Comparison of ENCODE assay signal across 8 cellular contexts in the genomic region with DNA sequence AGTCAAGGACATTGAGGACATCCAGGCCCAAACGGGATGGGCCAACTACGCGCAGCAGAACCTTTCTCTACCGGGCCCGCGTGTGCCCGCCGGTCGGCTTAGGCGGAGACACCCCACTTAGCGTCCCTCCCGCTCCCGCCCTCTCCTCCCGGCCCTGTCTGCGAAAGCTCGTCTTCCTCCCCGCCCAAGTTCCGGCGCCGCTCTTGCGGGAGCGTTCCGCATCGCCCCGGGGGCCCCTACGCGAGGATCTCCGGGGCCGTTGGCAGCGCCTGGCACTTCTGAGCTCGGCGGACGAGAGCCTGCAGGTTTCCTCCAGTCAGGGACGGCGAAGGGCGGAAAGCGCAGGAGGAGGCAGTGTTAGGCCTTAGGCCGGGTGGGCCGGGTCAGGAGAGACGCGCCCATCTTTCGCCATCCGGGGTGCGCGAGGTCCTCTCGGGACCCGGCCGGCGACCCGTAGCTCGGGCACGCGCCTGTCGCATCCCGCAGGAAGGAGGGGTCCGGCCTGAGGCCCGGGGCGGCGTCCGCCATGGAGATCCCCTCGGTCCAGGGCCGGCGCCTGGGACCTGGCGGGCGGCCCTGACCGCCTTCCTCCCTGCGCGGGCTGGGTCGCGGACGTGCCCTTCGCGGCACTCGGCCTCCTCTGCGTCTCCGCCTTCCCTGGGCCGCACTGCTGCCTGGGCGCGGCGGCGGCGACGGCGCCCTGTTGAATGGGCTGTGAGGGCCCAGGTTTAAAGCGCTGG. TPM values are rescaled to one million over a fixed set of nuclear protein-coding genes. Genes with fewer than 3 reads are reported as not detected.
DNase-seq lines count a peak whose midpoint lies in the region; ATAC-seq and TF ChIP-seq lines count a peak whose summit lies in the region.

A gene (plus strand): TSS at position 141 of the 740 bp plus-strand sequence. CDS start 673 bp downstream, outside the sequence.

- H4K20me1 ChIP-seq in OCI-LY1 (ENCODE audit: insufficient read depth, low read length): no peaks in the 10 kb centered on the region

- peak within 1 kb of the TSS; percentile 85 for H3K27ac ChIP-seq in OCI-LY1 (ENCODE audit: low read depth, low read length, poor library complexity, severe bottlenecking)

- DNase-seq in D341Med (ENCODE audit: low spot score) (peak; percentile 93), HuH-7 (ENCODE audit: low spot score) (peak; percentile 89), mesothelial cell of epicardium (ENCODE audit: low spot score in 2 of 2, unreplicated experiment in 2 of 2) (peak; percentile 76 to 84)
- DNase-seq in activated CD8-positive, alpha-beta memory T cell treated with anti-CD3 and anti-CD28 coated beads, Interleukin-2, amount 50 U/mL, for 4 hours: peak; percentile 84
- DNase-seq in stimulated activated CD8-positive, alpha-beta memory T cell treated with anti-CD3 and anti-CD28 coated beads, Interleukin-15, amount 100 ng/mL, for 48 hours (ENCODE audit: low read depth in 2 of 2): peak; percentile 80 to 82

- peak within 1 kb of the TSS; percentile 99 for H3K27ac Mint-ChIP-seq in mesothelial cell of epicardium

- H3K4me1 Mint-ChIP-seq in mesothelial cell of epicardium: peaks cover 60% of the 10 kb centered on the region

- H3K4me2 ChIP-seq in OCI-LY1 (ENCODE audit: low read length): peak within 1 kb of the TSS; percentile 96

- H3K27me3 Mint-ChIP-seq in mesothelial cell of epicardium (ENCODE audit: low read depth): no peaks in the 10 kb centered on the region

- no peaks in the 10 kb centered on the region for H3K9me2 ChIP-seq in OCI-LY1 (ENCODE audit: low read depth, low read length)

- TF ChIP-seq CTCF in OCI-LY1 (IDR thresholded peaks at IDR 0.05; ENCODE audit: low read length) (no peak), mesothelial cell of epicardium (IDR thresholded peaks at IDR 0.05; ENCODE audit: unreplicated experiment) (peak; percentile 8)

- H3K9ac ChIP-seq in OCI-LY1 (ENCODE audit: low read length): peak within 1 kb of the TSS; percentile 84

- no peaks in the 10 kb centered on the region for H3K27me3 ChIP-seq in OCI-LY1 (ENCODE audit: insufficient read depth, low read length)

- ATAC-seq in GM21515 (IDR thresholded peaks at IDR 0.05; ENCODE audit: unreplicated experiment): peak; percentile 70

- no peaks in the 10 kb centered on the region for H3F3A ChIP-seq in OCI-LY1 (ENCODE audit: insufficient read depth, low read length)

- in situ Hi-C loops in endometrial microvascular endothelial cells (cut with HindIII; ENCODE audit: inconsistent ontology term, low pct_unique_long_range_greater_than_20kb, low sequenced_read_pairs): no loop called here

- H3K36me3 Mint-ChIP-seq in mesothelial cell of epicardium: no peaks in the 10 kb centered on the region

- H3K4me1 ChIP-seq in OCI-LY1 (ENCODE audit: insufficient read depth, low read length, severe bottlenecking): peaks cover 41% of the 10 kb centered on the region

- H3K36me3 ChIP-seq in OCI-LY1 (ENCODE audit: insufficient read depth, low read length): peaks cover 4% of the 10 kb centered on the region; the same call in 1 of the 2 replicates

- peak within 1 kb of the TSS; percentile 78 for H3K4me3 ChIP-seq in OCI-LY1 (ENCODE audit: low read depth, low read length, poor library complexity, severe bottlenecking)

- H3K9me3 Mint-ChIP-seq in mesothelial cell of epicardium: no peaks in the 10 kb centered on the region

- H2AFZ ChIP-seq in OCI-LY1 (ENCODE audit: low read length): peak within 1 kb of the TSS; percentile 90

- peak within 1 kb of the TSS; percentile 92 for H3K4me3 Mint-ChIP-seq in mesothelial cell of epicardium

- H3K79me2 ChIP-seq in OCI-LY1 (ENCODE audit: insufficient read depth, low read length): peaks cover 41% of the 10 kb centered on the region

- no peaks in the 10 kb centered on the region for H3K9me3 ChIP-seq in OCI-LY1 (ENCODE audit: low read length)

RNA-seq across cellular contexts. Expression of the gene that starts here (rescaled TPM):
- 29.4 TPM for total RNA-seq in endometrial microvascular endothelial cells (ENCODE audit: inconsistent ontology term)
- total RNA-seq in mesothelial cell of epicardium: 49.6 to 61.0 TPM (median 54.6 TPM) in 3 replicates

Comparison
In these comparisons a context has a peak if more than half of its experiments do, and no peak if none do; other contexts are left out.
1. Peak in every context shown above with its lines: DNase-seq, ATAC-seq, H3K4me3 ChIP-seq and H3K27ac ChIP-seq.